1 cellular context compared by ENCODE assay signal in the genomic region with DNA sequence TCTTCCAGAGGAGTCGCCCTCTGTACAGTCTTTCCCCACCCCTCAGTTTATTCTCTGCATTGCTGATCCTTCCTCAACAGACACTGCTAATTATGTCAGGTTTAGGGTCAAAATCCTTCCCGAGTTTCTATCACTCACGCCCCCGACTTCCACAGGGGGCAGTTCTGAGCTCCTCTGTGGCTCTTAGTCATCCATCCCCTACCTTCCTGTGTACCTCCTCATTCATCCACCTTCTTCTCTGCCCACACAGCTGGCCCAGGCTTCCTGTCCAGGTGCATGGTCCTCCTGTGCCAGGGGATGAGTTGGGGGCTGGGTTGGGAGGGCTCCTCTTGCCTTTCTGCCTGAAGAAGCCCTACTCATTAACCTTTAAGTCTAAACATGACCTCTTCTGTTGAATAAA.
TF ChIP-seq lines count a peak whose summit lies in the region.

No MANE protein-coding gene starts in this region.

TF ChIP-seq in GM23338, 12 proteins besides CTCF, POLR2A, EP300 and RAD21:
- TF ChIP-seq ZNF462 (CRISPR knock-in tag; IDR thresholded peaks at IDR 0.05) (peak; percentile 17; the same call in 1 of the 2 replicates), REST (IDR thresholded peaks at IDR 0.05; ENCODE audit: unreplicated experiment) (no peak)
